8 cellular contexts compared by ENCODE assay signal in genomic region chr22:42294034-42294985, GRCh38. TPM values are rescaled to one million over a fixed set of nuclear protein-coding genes. Genes with fewer than 3 reads are reported as not detected.
DNase-seq lines count a peak whose midpoint lies in the region; ATAC-seq and TF ChIP-seq lines count a peak whose summit lies in the region.

No MANE protein-coding gene starts in this region.

- H3K4me3 Mint-ChIP-seq in activated CD8-positive, alpha-beta T cell treated with anti-CD3 and anti-CD28 coated beads for 36 hours: no peak overlapping the region

- intact Hi-C loops in activated CD8-positive, alpha-beta T cell treated with anti-CD3 and anti-CD28 coated beads for 36 hours (cut with micrococcal nuclease): no loop called here

- no peak for TF ChIP-seq EP300 in Ishikawa (IDR thresholded peaks at IDR 0.05; ENCODE audit: borderline replicate concordance)

- peaks cover 33% of the 10 kb centered on the region for H3K4me1 Mint-ChIP-seq in activated CD8-positive, alpha-beta T cell treated with anti-CD3 and anti-CD28 coated beads for 36 hours (ENCODE audit: low read depth)

- POLR2A ChIA-PET in activated CD8-positive, alpha-beta T cell treated with anti-CD3 and anti-CD28 coated beads for 36 hours (lab: Charles Lee): no interaction called here

- CTCF ChIA-PET in activated CD8-positive, alpha-beta T cell treated with anti-CD3 and anti-CD28 coated beads for 36 hours (lab: Charles Lee): no interaction called here

- TF ChIP-seq CTCF in activated CD8-positive, alpha-beta T cell treated with anti-CD3 and anti-CD28 coated beads for 36 hours (IDR thresholded peaks at IDR 0.05): no peak

- H3K36me3 Mint-ChIP-seq in activated CD8-positive, alpha-beta T cell treated with anti-CD3 and anti-CD28 coated beads for 36 hours (ENCODE audit: low read depth): no peaks in the 10 kb centered on the region

- no peaks in the 10 kb centered on the region for H3K9me3 Mint-ChIP-seq in activated CD8-positive, alpha-beta T cell treated with anti-CD3 and anti-CD28 coated beads for 36 hours

- no peak overlapping the region for H3K27ac Mint-ChIP-seq in activated CD8-positive, alpha-beta T cell treated with anti-CD3 and anti-CD28 coated beads for 36 hours

- peak; percentile 30 for DNase-seq in COLO829 (ENCODE audit: low spot score)
- no peak for DNase-seq in activated CD8-positive, alpha-beta T cell treated with anti-CD3 and anti-CD28 coated beads for 36 hours
- DNase-seq in iPS-NIHi11 (ENCODE audit: low spot score): peak; percentile 93
- DNase-seq in hippocampal formation (lab: John Stamatoyannopoulos, UW): no peak
- no peak for DNase-seq in occipital lobe (lab: John Stamatoyannopoulos, UW)

- H3K27me3 Mint-ChIP-seq in activated CD8-positive, alpha-beta T cell treated with anti-CD3 and anti-CD28 coated beads for 36 hours: no peaks in the 10 kb centered on the region

- peak; percentile 29; the same call in 1 of the 2 replicates for TF ChIP-seq RAD21 in Ishikawa (IDR thresholded peaks at IDR 0.05; ENCODE audit: low read depth)

- peak; percentile 48 for ATAC-seq in activated CD8-positive, alpha-beta T cell treated with anti-CD3 and anti-CD28 coated beads for 36 hours
- ATAC-seq in GM21367 (IDR thresholded peaks at IDR 0.05; ENCODE audit: unreplicated experiment) (no peak), HG03095 (IDR thresholded peaks at IDR 0.05; ENCODE audit: unreplicated experiment) (no peak)

TF ChIP-seq in Ishikawa, 13 proteins besides CTCF, POLR2A, EP300 and RAD21:
- TF ChIP-seq USF1 (IDR thresholded peaks at IDR 0.05): peak; percentile 9; the same call in 1 of the 2 replicates
- TF ChIP-seq REST (IDR thresholded peaks at IDR 0.05; ENCODE audit: low read depth): peak; percentile 98
- 0 out of 2 replicates have a peak, but pooled peaks have one; percentile 42 for TF ChIP-seq NFIC (IDR thresholded peaks at IDR 0.05)
- no peak for TF ChIP-seq TAF1 (IDR thresholded peaks at IDR 0.05; ENCODE audit: low read depth)
- peak; percentile 64 for TF ChIP-seq MAX (IDR thresholded peaks at IDR 0.05)
TF ChIP-seq in Ishikawa: peak in this region for 4.

RNA-seq across cellular contexts. Expression of gene TCF20, which starts 23.9 kb away (rescaled TPM):
- total RNA-seq in activated CD8-positive, alpha-beta T cell treated with anti-CD3 and anti-CD28 coated beads for 36 hours: 10 to 100 TPM; 58.7 to 58.9 TPM
- 60.7 TPM for total RNA-seq in occipital lobe

Comparison
In these comparisons a context has a peak if more than half of its experiments do, and no peak if none do; other contexts are left out.
1. DNase-seq: peak in COLO829 (single experiment) and iPS-NIHi11 (single experiment); none in activated CD8-positive, alpha-beta T cell treated with anti-CD3 and anti-CD28 coated beads for 36 hours (single experiment), hippocampal formation (0 of 2) and occipital lobe (single experiment).